ENCODE assay signal across 8 cellular contexts in the genomic region with DNA sequence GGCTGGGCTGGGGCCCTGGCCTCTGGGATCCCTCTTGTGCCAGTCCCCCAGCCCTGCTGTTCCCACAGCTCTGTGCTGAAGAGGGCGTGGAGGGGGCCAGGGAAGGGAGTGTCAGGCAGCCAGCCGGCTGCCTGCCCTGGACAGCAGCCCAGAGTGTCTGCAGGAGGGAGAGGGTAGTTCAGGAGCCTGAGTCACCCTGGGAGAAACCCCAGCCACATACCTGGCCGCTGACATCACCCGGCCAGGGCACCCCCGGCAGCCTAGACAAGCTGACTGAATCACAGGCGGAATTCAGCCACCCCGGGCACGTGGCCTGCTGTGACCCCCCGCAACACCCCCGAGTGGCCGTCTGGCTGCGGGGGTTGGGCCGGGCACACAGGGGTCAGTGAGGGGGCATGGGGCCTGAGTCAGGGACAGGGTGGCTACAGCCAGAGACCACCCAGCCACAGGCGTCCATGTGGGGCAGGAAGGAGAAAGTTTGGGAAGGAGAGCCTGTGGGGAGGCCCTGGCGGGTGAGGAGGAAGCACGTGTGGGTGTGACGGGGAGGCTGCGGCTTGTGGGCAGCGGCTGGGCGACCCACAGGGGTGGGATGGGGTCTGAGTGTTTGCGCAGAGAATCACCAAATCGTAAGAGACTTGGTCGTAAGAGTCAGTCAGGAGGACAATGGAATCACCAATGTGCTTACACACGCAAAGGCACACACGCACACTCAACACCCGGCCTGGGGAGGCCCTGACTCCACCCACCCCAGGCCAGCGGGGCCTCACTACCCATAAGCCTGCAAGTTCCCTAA. TPM values are rescaled to one million over a fixed set of nuclear protein-coding genes. Genes with fewer than 3 reads are reported as not detected.
A peak's percentile ranks its signal among the peaks of the same experiment; 100 is the strongest.
DNase-seq lines count a peak whose midpoint lies in the region; ATAC-seq, FAIRE-seq and TF ChIP-seq lines count a peak whose summit lies in the region.

No MANE protein-coding gene starts in this region.

- TF ChIP-seq CTCF in bronchial epithelial cell (IDR thresholded peaks at IDR 0.05; ENCODE audit: insufficient read depth, low read length, severe bottlenecking) = no peak

- ATAC-seq in GM21526 (IDR thresholded peaks at IDR 0.05; ENCODE audit: low FRiP score, unreplicated experiment) (no peak), HG03095 (IDR thresholded peaks at IDR 0.05; ENCODE audit: unreplicated experiment) (no peak)

- no peaks in the 10 kb centered on the region for H3K27me3 ChIP-seq in bronchial epithelial cell (ENCODE audit: control insufficient read depth, insufficient read depth, low read length)

- peaks cover 29% of the 10 kb centered on the region for H3K4me1 Mint-ChIP-seq in T-helper 2 cell treated with Interferon-gamma antibody and Interleukin-4, amounts not matched to agents 5 μg/mL and 100 μg/mL, for 36 hours (ENCODE audit: low read depth)

- no peaks in the 10 kb centered on the region for H3K9me3 Mint-ChIP-seq in T-helper 2 cell treated with Interferon-gamma antibody and Interleukin-4, amounts not matched to agents 5 μg/mL and 100 μg/mL, for 36 hours

- H3K4me3 ChIP-seq in bronchial epithelial cell (ENCODE audit: low read depth, low read length) = no peak overlapping the region

- H3K27me3 Mint-ChIP-seq in T-helper 2 cell treated with Interferon-gamma antibody and Interleukin-4, amounts not matched to agents 5 μg/mL and 100 μg/mL, for 36 hours (ENCODE audit: low read depth) = peaks cover 11% of the 10 kb centered on the region

- H3K4me3 Mint-ChIP-seq in T-helper 2 cell treated with Interferon-gamma antibody and Interleukin-4, amounts not matched to agents 5 μg/mL and 100 μg/mL, for 36 hours = no peak overlapping the region

- FAIRE-seq in bronchial epithelial cell (lab: Jason Lieb, UNC) = no peak

- H3K36me3 ChIP-seq in bronchial epithelial cell (ENCODE audit: control insufficient read depth, insufficient read depth, low read length) = no peaks in the 10 kb centered on the region

- peak; percentile 96 for DNase-seq in DMS53 (lab: John Stamatoyannopoulos, UW)
- DNase-seq in HUDEP-2 (lab: John Stamatoyannopoulos, UW; ENCODE audit: unreplicated experiment in 76 of 76) = peak in 73 of 76 experiments; percentile 31 to 95 (median 83)
- DNase-seq in T-helper 2 cell treated with Interferon-gamma antibody and Interleukin-4, amounts not matched to agents 5 μg/mL and 100 μg/mL, for 36 hours (ENCODE audit: low spot score) = peak; percentile 72
- peak; percentile 97 for DNase-seq in bronchial epithelial cell (ENCODE audit: low read depth)
- DNase-seq in kidney glomerular epithelial cell (lab: John Stamatoyannopoulos, UW) = peak; percentile 95
- peak; percentile 69 for DNase-seq in stimulated activated CD4-positive, alpha-beta T cell treated with anti-CD3 and anti-CD28 coated beads, Interleukin-1b, Interleukin-23, amount 100 ng/mL, for 48 hours

- H3K27ac Mint-ChIP-seq in T-helper 2 cell treated with Interferon-gamma antibody and Interleukin-4, amounts not matched to agents 5 μg/mL and 100 μg/mL, for 36 hours = no peak overlapping the region

- H3K36me3 Mint-ChIP-seq in T-helper 2 cell treated with Interferon-gamma antibody and Interleukin-4, amounts not matched to agents 5 μg/mL and 100 μg/mL, for 36 hours (ENCODE audit: low read depth) = no peaks in the 10 kb centered on the region

RNA-seq across cellular contexts. Expression of a gene that starts 11.9 kb away (rescaled TPM):
- total RNA-seq in bronchial epithelial cell = 3.6 and 4.2 TPM in 2 replicates

RNA-seq across cellular contexts. Expression of a gene that starts 32.2 kb away (rescaled TPM):
- total RNA-seq in bronchial epithelial cell = 65.0 and 78.5 TPM in 2 replicates

RNA-seq across cellular contexts. Expression of a gene that starts 40.9 kb away (rescaled TPM):
- total RNA-seq in bronchial epithelial cell = 2.1 and 2.9 TPM in 2 replicates

RNA-seq across cellular contexts. Expression of a gene that starts 42.3 kb away (rescaled TPM):
- 1.4 and 1.6 TPM in 2 replicates for total RNA-seq in bronchial epithelial cell

RNA-seq across cellular contexts. Expression of a gene that starts 49.5 kb away (rescaled TPM):
- total RNA-seq in bronchial epithelial cell = 8.8 and 16.8 TPM in 2 replicates
